16 cellular contexts compared by ENCODE assay signal in the genomic region with DNA sequence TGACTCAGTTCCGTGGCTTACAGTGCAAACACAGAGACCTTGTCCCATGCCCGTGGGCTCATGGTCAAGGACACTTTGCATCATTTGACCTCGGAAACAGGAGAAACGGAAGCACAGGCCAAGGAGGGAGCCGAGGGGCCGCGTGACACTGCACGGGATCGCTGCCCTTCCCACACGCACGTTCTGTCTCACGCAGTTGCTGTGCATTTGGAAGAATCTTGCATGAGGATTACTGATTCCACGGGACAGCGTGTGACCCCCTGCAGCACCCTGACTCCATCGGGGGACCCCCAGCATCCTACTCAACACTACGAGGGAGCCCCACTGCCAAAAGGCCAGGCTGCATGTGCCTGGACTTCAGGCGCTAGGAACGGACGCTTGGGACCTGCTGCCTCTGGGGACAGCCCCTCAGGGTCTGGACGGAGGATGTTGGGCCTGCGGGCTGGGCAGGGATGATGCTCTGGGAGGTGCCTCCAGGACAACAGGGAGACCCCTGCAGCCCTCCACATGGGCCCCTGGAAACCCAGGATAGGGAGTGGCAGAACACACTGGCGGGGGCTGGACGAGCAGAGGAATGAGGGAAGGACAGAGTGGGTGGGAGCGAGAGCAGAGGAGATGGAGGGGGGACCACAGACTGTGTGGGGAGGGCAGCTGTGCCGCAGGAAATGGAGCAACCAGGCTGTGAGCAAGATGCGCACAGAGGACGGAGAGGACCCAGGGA.
DNase-seq lines count a peak whose midpoint lies in the region; ATAC-seq and TF ChIP-seq lines count a peak whose summit lies in the region.
"Had no signal": no experiment of that assay in that cellular context is flagged by ENCODE, and none has a peak within 500 bp of the region (broad histone marks: within the 10 kb centered on the region; RNA-seq: fewer than 3 reads in every experiment).

No MANE protein-coding gene starts in this region.

- H3K4me3 ChIP-seq in BLaER1 (no peak overlapping the region), osteoblast (ENCODE audit: insufficient read depth, low read length) (no peak overlapping the region)
- H3K4me3 ChIP-seq in BLaER1 treated with 17β-estradiol and CSF1 and Interleukin-3, amounts not matched to agents 10 nM and 100 nM, result no peak overlapping the region
- H3K4me3 ChIP-seq: GM23248, K562, SJSA1 had no signal

- no peaks in the 10 kb centered on the region for H3K27me3 Mint-ChIP-seq in glutamatergic neuron (ENCODE audit: unreplicated experiment)

- no peaks in the 10 kb centered on the region for H3K4me1 Mint-ChIP-seq in glutamatergic neuron (ENCODE audit: low read depth, unreplicated experiment)

- H3K36me3 ChIP-seq in BLaER1 (no peaks in the 10 kb centered on the region), osteoblast (ENCODE audit: insufficient read depth, low read length) (no peaks in the 10 kb centered on the region)
- H3K36me3 ChIP-seq in BLaER1 treated with 17β-estradiol and CSF1 and Interleukin-3, amounts not matched to agents 10 nM and 100 nM, result no peaks in the 10 kb centered on the region
- H3K36me3 ChIP-seq: SJSA1 had no signal

- no peak overlapping the region for H3K27ac ChIP-seq in BLaER1
- no peak overlapping the region for H3K27ac ChIP-seq in BLaER1 treated with 17β-estradiol and CSF1 and Interleukin-3, amounts not matched to agents 10 nM and 100 nM
- H3K27ac ChIP-seq in osteoblast (ENCODE audit: low read depth, low read length), result no peak overlapping the region
- H3K27ac ChIP-seq: GM23248, SJSA1 had no signal

- no peak overlapping the region for H2AFZ ChIP-seq in osteoblast (ENCODE audit: low read length)
- H2AFZ ChIP-seq: GM23248 had no signal

- H3K4me3 Mint-ChIP-seq in glutamatergic neuron (ENCODE audit: unreplicated experiment), result no peak overlapping the region
- H3K4me3 Mint-ChIP-seq: CD8-positive, alpha-beta T cell had no signal

- no peak for ATAC-seq in GM18909 (IDR thresholded peaks at IDR 0.05; ENCODE audit: poor library complexity, unreplicated experiment)
- ATAC-seq in GM19324 (IDR thresholded peaks at IDR 0.05; ENCODE audit: low FRiP score, unreplicated experiment), result no peak
- ATAC-seq: CD8-positive, alpha-beta T cell; HCT116 had no signal

- TF ChIP-seq CTCF in glutamatergic neuron (IDR thresholded peaks at IDR 0.05; ENCODE audit: partially characterized antibody, unreplicated experiment) (no peak), osteoblast (IDR thresholded peaks at IDR 0.05; ENCODE audit: extremely low read depth, low read depth, low read length) (no peak)

- H3K36me3 Mint-ChIP-seq in glutamatergic neuron (ENCODE audit: unreplicated experiment), result no peaks in the 10 kb centered on the region
- H3K36me3 Mint-ChIP-seq: CD8-positive, alpha-beta T cell had no signal

- H3K9me3 Mint-ChIP-seq in glutamatergic neuron (ENCODE audit: unreplicated experiment), result no peaks in the 10 kb centered on the region
- H3K9me3 Mint-ChIP-seq: CD8-positive, alpha-beta T cell had no signal

- DNase-seq in glutamatergic neuron (peak; percentile 14), osteoblast (ENCODE audit: insufficient read length, low spot score, missing footprints) (peak; percentile 71), DMS 273 treated with DMSO at 0.1 percent for 48 hours (lab: John Stamatoyannopoulos, UW) (no peak)
- DNase-seq: CD8-positive, alpha-beta T cell; DMS79 treated with DMSO at 0.1 percent for 48 hours; GM23248; NCI-H1417 treated with DMSO at 0.1 percent for 48 hours; NCI-H1930; NCI-H69 had no signal

- H3K4me2 ChIP-seq in BLaER1, result peak overlapping the region; percentile 51
- H3K4me2 ChIP-seq in BLaER1 treated with 17β-estradiol and CSF1 and Interleukin-3, amounts not matched to agents 10 nM and 100 nM, result peak overlapping the region in 9 of 11 experiments; percentile 2 to 85 (median 38); a peak in 15 of 22 replicates
- no peak overlapping the region for H3K4me2 ChIP-seq in osteoblast (ENCODE audit: insufficient read depth, low read length)

- H3K9ac ChIP-seq in BLaER1, result no peak overlapping the region
- H3K9ac ChIP-seq in BLaER1 treated with 17β-estradiol and CSF1 and Interleukin-3, amounts not matched to agents 10 nM and 100 nM, result no peak overlapping the region
- H3K9ac ChIP-seq: GM23248 had no signal

- H3K27me3 ChIP-seq in BLaER1 (no peaks in the 10 kb centered on the region), osteoblast (ENCODE audit: insufficient read depth, low read length) (no peaks in the 10 kb centered on the region)
- peaks cover 0 to 28% (median 0%) of the 10 kb centered on the region in 11 experiments; a peak in 6 of 22 replicates for H3K27me3 ChIP-seq in BLaER1 treated with 17β-estradiol and CSF1 and Interleukin-3, amounts not matched to agents 10 nM and 100 nM
- H3K27me3 ChIP-seq: SJSA1 had no signal

- no peaks in the 10 kb centered on the region for H3K79me2 ChIP-seq in osteoblast (ENCODE audit: insufficient read depth, low read length)

- H3K4me1 ChIP-seq in BLaER1, result peaks cover 43% of the 10 kb centered on the region
- H3K4me1 ChIP-seq in BLaER1 treated with 17β-estradiol and CSF1 and Interleukin-3, amounts not matched to agents 10 nM and 100 nM, result peaks cover 11 to 39% (median 37%) of the 10 kb centered on the region in 10 experiments
- no peaks in the 10 kb centered on the region for H3K4me1 ChIP-seq in osteoblast (ENCODE audit: insufficient read depth, low read length)

- H3K9me3 ChIP-seq in BLaER1, result peaks cover 6% of the 10 kb centered on the region; the same call in 1 of the 2 replicates
- peaks cover 4 to 16% (median 11%) of the 10 kb centered on the region in 11 experiments; a peak in 17 of 22 replicates for H3K9me3 ChIP-seq in BLaER1 treated with 17β-estradiol and CSF1 and Interleukin-3, amounts not matched to agents 10 nM and 100 nM (replicated peaks in 1 of 11)
- H3K9me3 ChIP-seq in osteoblast (ENCODE audit: low read depth, low read length), result peaks cover 6% of the 10 kb centered on the region

- H4K20me1 ChIP-seq in BLaER1 (peaks cover 30% of the 10 kb centered on the region), osteoblast (ENCODE audit: insufficient read depth, low read length) (no peaks in the 10 kb centered on the region)
- H4K20me1 ChIP-seq in BLaER1 treated with 17β-estradiol and CSF1 and Interleukin-3, amounts not matched to agents 10 nM and 100 nM, result peaks cover 0 to 23% (median 4%) of the 10 kb centered on the region in 11 experiments; a peak in 3 of 22 replicates

- no peak overlapping the region for H3K27ac Mint-ChIP-seq in glutamatergic neuron (ENCODE audit: unreplicated experiment)
- H3K27ac Mint-ChIP-seq: CD8-positive, alpha-beta T cell had no signal
